ENCODE assay signal across 8 cellular contexts in the genomic region with DNA sequence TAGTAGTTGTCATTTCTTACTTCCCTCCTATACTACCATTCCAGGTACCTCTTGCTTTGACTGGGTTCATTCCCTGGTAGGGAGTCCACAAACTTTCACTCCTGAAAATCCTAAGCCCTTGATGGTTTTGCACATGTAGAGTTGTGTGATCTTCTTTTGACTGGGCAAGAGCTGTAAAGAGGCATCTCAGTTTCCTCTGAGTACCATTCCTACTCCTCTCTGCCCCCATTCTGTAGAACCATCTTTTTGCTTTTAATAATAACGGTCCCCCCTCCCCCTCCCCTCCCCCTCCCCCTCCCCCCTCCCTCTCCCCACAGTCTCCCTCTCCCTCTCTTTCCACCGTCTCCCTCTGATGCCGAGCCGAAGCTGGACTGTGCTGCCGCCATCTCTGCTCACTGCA.
"Had no signal": no experiment of that assay in that cellular context is flagged by ENCODE, and none has a peak within 500 bp of the region (broad histone marks: within the 10 kb centered on the region; RNA-seq: fewer than 3 reads in every experiment).

No MANE protein-coding gene starts in this region.

- H3K4me3 ChIP-seq: GM12878 had no signal

- DNase-seq: GDM1, GF-D8 had no signal

- FAIRE-seq: G401.6, GM12878, GM12891, GM12892, GM18507, GM19239 had no signal

- ATAC-seq: GM12878 had no signal
